ENCODE assay signal across 22 cellular contexts in the genomic region with DNA sequence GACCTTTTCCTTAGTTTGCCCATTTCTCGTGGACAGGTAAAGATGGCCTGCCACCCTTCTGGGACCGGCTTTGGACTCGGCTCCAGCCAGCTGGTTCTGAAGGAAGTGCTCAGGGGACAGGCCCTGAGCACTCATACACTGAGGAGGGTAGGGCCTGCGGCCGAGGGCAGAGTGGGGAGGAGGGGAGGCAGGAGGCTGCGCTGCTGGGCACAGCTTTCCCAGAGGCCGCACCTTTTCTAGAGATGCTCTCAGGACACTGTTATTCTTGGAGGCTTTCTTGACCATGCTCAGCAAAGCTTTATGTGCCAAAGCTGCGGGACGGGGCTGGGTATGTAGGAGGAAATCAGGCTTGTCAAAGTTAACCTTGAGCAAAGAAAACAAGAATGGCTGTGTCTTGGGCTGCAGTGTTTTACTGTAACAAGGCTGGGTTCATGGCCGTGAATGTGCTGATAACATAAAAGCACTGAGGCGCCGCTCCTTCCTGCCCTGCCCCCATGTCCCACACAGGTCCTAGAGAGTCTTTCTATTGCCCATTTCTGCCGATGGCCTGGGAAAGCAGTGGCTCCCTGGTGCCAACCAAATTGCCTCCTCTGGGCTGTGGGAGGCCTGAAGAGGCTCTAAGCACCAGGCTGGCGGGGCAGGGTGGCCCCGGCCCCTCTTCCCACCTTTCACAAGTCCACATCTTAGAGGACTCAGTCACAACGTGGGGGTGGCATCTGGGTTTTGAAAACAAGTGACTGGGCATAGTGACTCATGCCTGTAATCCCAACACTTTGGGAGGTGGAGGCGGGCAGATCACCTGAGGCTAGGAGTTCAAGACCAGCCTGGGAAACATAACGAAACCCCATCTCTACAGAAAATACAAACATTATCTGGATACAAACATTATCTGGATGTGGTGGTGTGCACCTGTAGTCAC. TPM values are rescaled to one million over a fixed set of nuclear protein-coding genes. Genes with fewer than 3 reads are reported as not detected.
DNase-seq lines count a peak whose midpoint lies in the region; ATAC-seq and TF ChIP-seq lines count a peak whose summit lies in the region.
"Had no signal": no experiment of that assay in that cellular context is flagged by ENCODE, and none has a peak within 500 bp of the region (broad histone marks: within the 10 kb centered on the region; RNA-seq: fewer than 3 reads in every experiment).

No MANE protein-coding gene starts in this region.

- intact Hi-C loops in adrenal gland (cut with DNase I) = no loop called here

- H3K4me2 ChIP-seq in BLaER1 treated with 17β-estradiol and CSF1 and Interleukin-3, amounts not matched to agents 10 nM and 100 nM = peak overlapping the region; percentile 63 to 85 (median 77); a peak in 21 of 22 replicates

- H3K9ac ChIP-seq in BLaER1 treated with 17β-estradiol and CSF1 and Interleukin-3, amounts not matched to agents 10 nM and 100 nM = peak overlapping the region in 4 of 11 experiments; percentile 16 to 37 (median 23); a peak in 2 of 22 replicates
- no peak overlapping the region for H3K9ac ChIP-seq in liver (ENCODE audit: low read depth in 1 of 2, low read length in 2 of 2)

- no peak for ATAC-seq in HG02885 (IDR thresholded peaks at IDR 0.05; ENCODE audit: poor library complexity, unreplicated experiment)
- ATAC-seq: activated CD8-positive, alpha-beta T cell treated with anti-CD3 and anti-CD28 coated beads for 36 hours; activated naive CD4-positive, alpha-beta T cell treated with anti-CD3 and anti-CD28 coated beads, Interleukin-2, amount 50 U/mL, for 72 hours; PC-3; stimulated activated naive CD8-positive, alpha-beta T cell treated with anti-CD3 and anti-CD28 coated beads, Interleukin-15, Interleukin-2, amounts not matched to agents 100 U/mL and 50 U/mL, for 24 hours had no signal

- H4K20me1 ChIP-seq in BLaER1 treated with 17β-estradiol and CSF1 and Interleukin-3, amounts not matched to agents 10 nM and 100 nM = no peaks in the 10 kb centered on the region

- TF ChIP-seq CTCF in adrenal gland (IDR thresholded peaks at IDR 0.05) (no peak), liver (IDR thresholded peaks at IDR 0.05; ENCODE audit: low read depth, low read length, missing input control) (no peak), GM10248 (IDR thresholded peaks at IDR 0.05; ENCODE audit: control extremely low read depth, extremely low read depth, low read depth, missing control alignments) (no peak)

- H3K27ac ChIP-seq in BLaER1 treated with 17β-estradiol and CSF1 and Interleukin-3, amounts not matched to agents 10 nM and 100 nM = peak overlapping the region in 9 of 11 experiments; percentile 25 to 71 (median 62); a peak in 15 of 22 replicates
- peak overlapping the region; percentile 34 to 89 (median 80) for H3K27ac ChIP-seq in adrenal gland
- H3K27ac ChIP-seq in liver (ENCODE audit: low read depth in 1 of 2, low read length in 2 of 2) = peak overlapping the region in 1 of 2 donors; percentile 70
- H3K27ac ChIP-seq: HL-60, right atrium auricular region had no signal

- DNase-seq in adrenal gland (peak; percentile 56 to 92 (median 81)), renal cortical epithelial cell (ENCODE audit: low read depth) (peak; percentile 73), NCI-H146 treated with DMSO at 0.1 percent for 48 hours (lab: John Stamatoyannopoulos, UW; ENCODE audit: unreplicated experiment) (no peak), GM10248 (ENCODE audit: extremely low spot score) (no peak)
- no peak for DNase-seq in activated effector memory CD4-positive, alpha-beta T cell treated with anti-CD3 and anti-CD28 coated beads, Interleukin-2, amount 50 U/mL, for 16 hours
- DNase-seq: activated CD8-positive, alpha-beta T cell treated with anti-CD3 and anti-CD28 coated beads for 36 hours; activated T-cell treated with anti-CD3 and anti-CD28 coated beads, Interleukin-2, amount 50 U/mL, for 24 hours; DMS 273 treated with DMSO at 0.1 percent for 48 hours; H9; MM.1S; NCI-H187; NCI-H2227 treated with DMSO at 0.1 percent for 48 hours; PC-3; stimulated activated naive CD8-positive, alpha-beta T cell treated with anti-CD3 and anti-CD28 coated beads, Interleukin-15, Interleukin-2, amounts not matched to agents 100 U/mL and 50 U/mL, for 24 hours; T-helper 2 cell; uterus had no signal

- TF ChIP-seq RAD21 in liver (IDR thresholded peaks at IDR 0.05) = no peak

- peaks cover 40 to 68% (median 63%) of the 10 kb centered on the region in 10 experiments for H3K4me1 ChIP-seq in BLaER1 treated with 17β-estradiol and CSF1 and Interleukin-3, amounts not matched to agents 10 nM and 100 nM
- H3K4me1 ChIP-seq in adrenal gland (replicated peaks in 1 of 2) (peaks cover 15% of the 10 kb centered on the region in 2 donors), liver (ENCODE audit: control insufficient read depth in 4 of 4, insufficient read depth in 4 of 4, low read length in 3 of 4) (peaks cover 0 to 2% (median 0%) of the 10 kb centered on the region in 4 donors)

- WGBS in adrenal gland, 4 donors = 35 to 42% (median 40%) methylated on average over 12 to 18 of the region's 18 CpGs
- WGBS in liver = 66% methylated on average over 18 of the region's 18 CpGs

- POLR2A ChIA-PET in GM10248 (lab: Yijun Ruan, JAX) = no interaction called here

- no peak overlapping the region for H3K4me3 ChIP-seq in BLaER1 treated with 17β-estradiol and CSF1 and Interleukin-3, amounts not matched to agents 10 nM and 100 nM
- H3K4me3 ChIP-seq in adrenal gland (no peak overlapping the region), liver (ENCODE audit: low read depth in 1 of 3, low read length in 3 of 3) (no peak overlapping the region)
- H3K4me3 ChIP-seq: right atrium auricular region, uterus had no signal

- H3K27me3 ChIP-seq in BLaER1 treated with 17β-estradiol and CSF1 and Interleukin-3, amounts not matched to agents 10 nM and 100 nM = peaks cover 0 to 6% (median 0%) of the 10 kb centered on the region in 11 experiments; a peak in 3 of 22 replicates
- H3K27me3 ChIP-seq in adrenal gland (no peaks in the 10 kb centered on the region), liver (ENCODE audit: control insufficient read depth in 4 of 4, insufficient read depth in 4 of 4, low read length in 3 of 4) (peaks cover 0 to 2% (median 0%) of the 10 kb centered on the region in 4 donors)
- H3K27me3 ChIP-seq: right atrium auricular region, uterus had no signal

- CTCF ChIA-PET in GM10248 (lab: Yijun Ruan, JAX) = interaction anchor here (1.6 to 2.9 kb wide), 2 partner anchors 24 kb away, joined by 4 to 9 read pairs; no protein-coding TSS in a partner anchor

- peaks cover 14 to 21% (median 17%) of the 10 kb centered on the region in 11 experiments for H3K9me3 ChIP-seq in BLaER1 treated with 17β-estradiol and CSF1 and Interleukin-3, amounts not matched to agents 10 nM and 100 nM (replicated peaks in 1 of 11)
- H3K9me3 ChIP-seq in adrenal gland (replicated peaks in 1 of 3) (peaks cover 0 to 16% (median 0%) of the 10 kb centered on the region in 3 donors), liver (ENCODE audit: control insufficient read depth in 4 of 4, low read length in 3 of 4) (peaks cover 0 to 9% (median 4%) of the 10 kb centered on the region in 4 donors)

- TF ChIP-seq POLR2A in adrenal gland (IDR thresholded peaks at IDR 0.05) = no peak

- H3K36me3 ChIP-seq in BLaER1 treated with 17β-estradiol and CSF1 and Interleukin-3, amounts not matched to agents 10 nM and 100 nM = peaks cover 0 to 8% (median 0%) of the 10 kb centered on the region in 11 experiments; a peak in 3 of 22 replicates
- H3K36me3 ChIP-seq in adrenal gland (replicated peaks in 1 of 2) = no peaks in the 10 kb centered on the region
- no peaks in the 10 kb centered on the region for H3K36me3 ChIP-seq in liver (ENCODE audit: control insufficient read depth in 4 of 4, insufficient read depth in 3 of 4, low read depth in 1 of 4, low read length in 3 of 4)
- H3K36me3 ChIP-seq: right atrium auricular region, uterus had no signal

TF ChIP-seq in liver, 16 proteins besides CTCF, POLR2A, EP300 and RAD21 (continues in another document):
- no peak for TF ChIP-seq MAX (IDR thresholded peaks at IDR 0.05)

RNA-seq across cellular contexts. Expression of gene TIMP2, which starts 22.3 kb away (rescaled TPM):
- 100 to 1,000 TPM; 112 to 275 (median 219) TPM for total RNA-seq in adrenal gland
- 100 to 1,000 TPM in 1 of 3 donors, 10 to 100 TPM in 2; 50.8 to 153 (median 55.9) TPM for polyA plus RNA-seq in adrenal gland
- total RNA-seq in liver = 10 to 100 TPM in 1 of 2 donors, 1 to 10 TPM in 1; 9.5 to 10.6 TPM
- polyA plus RNA-seq in liver = 10 to 100 TPM in 1 of 2 donors, 1 to 10 TPM in 1; 8.9 to 37.6 TPM
- total RNA-seq in renal cortical epithelial cell = 16.1 and 42.1 TPM in 2 replicates

RNA-seq across cellular contexts. Expression of gene LGALS3BP, which starts 32.2 kb away (rescaled TPM):
- total RNA-seq in adrenal gland (1,000 to 10,000 TPM in 2 of 8 donors, 100 to 1,000 TPM in 6; 449 to 1,588 (median 791) TPM), liver (10 to 100 TPM; 66.0 to 69.3 TPM), renal cortical epithelial cell (390 and 548 TPM in 2 replicates)
- polyA plus RNA-seq in adrenal gland (100 to 1,000 TPM; 266 to 499 (median 286) TPM), liver (100 to 1,000 TPM in 1 of 2 donors, 10 to 100 TPM in 1; 89.1 to 224 TPM)

RNA-seq across cellular contexts. Expression of gene CEP295NL, which starts 44.5 kb away (rescaled TPM):
- total RNA-seq in adrenal gland = 1 to 10 TPM in 5 of 8 donors, under 1 TPM in 3; 0.18 to 5.1 (median 1.5) TPM
- 1 to 10 TPM in 1 of 3 donors, under 1 TPM in 2; 0.07 to 3.7 (median 0.13) TPM for polyA plus RNA-seq in adrenal gland
- 1 to 10 TPM in 1 of 2 donors, under 1 TPM in 1; 0.28 to 1.0 TPM for total RNA-seq in liver
- not detected for polyA plus RNA-seq in liver
- total RNA-seq in renal cortical epithelial cell = 0.69 and 1.5 TPM in 2 replicates

Comparison
In these comparisons a context has a peak if more than half of its experiments do, and no peak if none do; other contexts are left out.
1. DNase-seq: peak in adrenal gland (7 of 7) and renal cortical epithelial cell (single experiment); none in NCI-H146 treated with DMSO at 0.1 percent for 48 hours (single experiment), activated effector memory CD4-positive, alpha-beta T cell treated with anti-CD3 and anti-CD28 coated beads, Interleukin-2, amount 50 U/mL, for 16 hours (single experiment) and GM10248 (single experiment).